ENCODE assay signal across 19 cellular contexts in genomic region chr15:85754993-85755392, GRCh38. TPM values are rescaled to one million over a fixed set of nuclear protein-coding genes. Genes with fewer than 3 reads are reported as not detected.
DNase-seq lines count a peak whose midpoint lies in the region; ATAC-seq and TF ChIP-seq lines count a peak whose summit lies in the region.
"Had no signal": no experiment of that assay in that cellular context is flagged by ENCODE, and none has a peak within 500 bp of the region (broad histone marks: within the 10 kb centered on the region; RNA-seq: fewer than 3 reads in every experiment).

No MANE protein-coding gene starts in this region.

- ATAC-seq in HG03571 (IDR thresholded peaks at IDR 0.05; ENCODE audit: unreplicated experiment), result no peak
- ATAC-seq: A549, foreskin keratinocyte had no signal

- H3K4me1 ChIP-seq in endodermal cell (ENCODE audit: control insufficient read depth, insufficient read depth, low read length), result no peaks in the 10 kb centered on the region
- peaks cover 51% of the 10 kb centered on the region for H3K4me1 ChIP-seq in suprapubic skin
- H3K4me1 ChIP-seq: A549 had no signal

- H3K4me3 Mint-ChIP-seq in endodermal cell, result no peak overlapping the region
- H3K4me3 Mint-ChIP-seq: activated naive CD4-positive, alpha-beta T cell treated with anti-CD3 and anti-CD28 coated beads, Interleukin-2, amount 10 ng/mL, durations not matched to agents 7 days and 5 days; CD8-positive, alpha-beta memory T cell had no signal

- H3K4me3 ChIP-seq in endodermal cell (ENCODE audit: low read length), result no peak overlapping the region
- no peak overlapping the region for H3K4me3 ChIP-seq in suprapubic skin
- H3K4me3 ChIP-seq: A549 had no signal

- peaks cover 21% of the 10 kb centered on the region for H3K36me3 Mint-ChIP-seq in endodermal cell (ENCODE audit: low read depth)

- 84 to 96% methylated on average over 4 to 7 of the region's 7 CpGs for WGBS in endodermal cell (ENCODE audit: insufficient coverage in 1 of 2, insufficient read length in 1 of 2), 2 experiments
- 47% methylated on average over 7 of the region's 7 CpGs for WGBS in suprapubic skin

- H3K9me3 ChIP-seq in endodermal cell (ENCODE audit: control insufficient read depth, low read length), result no peaks in the 10 kb centered on the region
- no peaks in the 10 kb centered on the region for H3K9me3 ChIP-seq in suprapubic skin
- H3K9me3 ChIP-seq: A549 had no signal

- H3K36me3 ChIP-seq in endodermal cell (ENCODE audit: control insufficient read depth, insufficient read depth, low read length) (peaks cover 11% of the 10 kb centered on the region), suprapubic skin (peaks cover 6% of the 10 kb centered on the region)

- no peak for TF ChIP-seq POLR2A in suprapubic skin (IDR thresholded peaks at IDR 0.05)

- no peak overlapping the region for H3K27ac ChIP-seq in endodermal cell (ENCODE audit: low read depth, low read length)
- no peak overlapping the region for H3K27ac ChIP-seq in suprapubic skin
- H3K27ac ChIP-seq: A549, foreskin keratinocyte had no signal

- no peak overlapping the region for H3K27ac Mint-ChIP-seq in endodermal cell
- H3K27ac Mint-ChIP-seq: activated naive CD4-positive, alpha-beta T cell treated with anti-CD3 and anti-CD28 coated beads, Interleukin-2, amount 10 ng/mL, durations not matched to agents 7 days and 5 days had no signal

- DNase-seq in activated effector memory CD4-positive, alpha-beta T cell treated with anti-CD3 and anti-CD28 coated beads, Interleukin-2, amount 50 U/mL, for 16 hours, result peak; percentile 37
- no peak for DNase-seq in activated effector memory CD4-positive, alpha-beta T cell treated with Interleukin-2 at 50 U/mL for 16 hours
- peak; percentile 47 for DNase-seq in endodermal cell
- peak; percentile 43 for DNase-seq in mesenteric fat pad (ENCODE audit: low spot score)
- DNase-seq in suprapubic skin (ENCODE audit: low spot score in 2 of 2), result peak; percentile 52 to 62
- DNase-seq in 8988T, result no peak
- DNase-seq in NCI-H524 (lab: John Stamatoyannopoulos, UW), result no peak
- DNase-seq: activated CD4-positive, alpha-beta T cell treated with anti-CD3 and anti-CD28 coated beads for 1 hour; activated naive CD4-positive, alpha-beta T cell treated with anti-CD3 and anti-CD28 coated beads, Interleukin-2, amount 10 ng/mL, durations not matched to agents 7 days and 5 days; CD8-positive, alpha-beta memory T cell; effector CD8-positive, alpha-beta T cell; EL; foreskin keratinocyte; NCI-H187; NCI-H774; occipital lobe; T-helper 1 cell had no signal

- H3K27me3 ChIP-seq in endodermal cell (ENCODE audit: control insufficient read depth, insufficient read depth, low read length, poor library complexity, severe bottlenecking) (no peaks in the 10 kb centered on the region), suprapubic skin (no peaks in the 10 kb centered on the region)
- H3K27me3 ChIP-seq: foreskin keratinocyte had no signal

- peaks cover 15% of the 10 kb centered on the region for H3K4me1 Mint-ChIP-seq in endodermal cell

- H3K9ac ChIP-seq in endodermal cell (ENCODE audit: extremely low read depth, low read length, poor library complexity, severe bottlenecking), result no peak overlapping the region

- TF ChIP-seq CTCF in endodermal cell (conservative IDR thresholded peaks at IDR 0.05) (no peak), suprapubic skin (IDR thresholded peaks at IDR 0.05) (no peak)

- H3K9me3 Mint-ChIP-seq in endodermal cell, result no peaks in the 10 kb centered on the region
- H3K9me3 Mint-ChIP-seq: activated naive CD4-positive, alpha-beta T cell treated with anti-CD3 and anti-CD28 coated beads, Interleukin-2, amount 10 ng/mL, durations not matched to agents 7 days and 5 days; CD8-positive, alpha-beta memory T cell had no signal

- no peaks in the 10 kb centered on the region for H3K27me3 Mint-ChIP-seq in endodermal cell (ENCODE audit: insufficient read depth)
- H3K27me3 Mint-ChIP-seq: activated naive CD4-positive, alpha-beta T cell treated with anti-CD3 and anti-CD28 coated beads, Interleukin-2, amount 10 ng/mL, durations not matched to agents 7 days and 5 days; CD8-positive, alpha-beta memory T cell had no signal

- TF ChIP-seq EP300 in suprapubic skin (IDR thresholded peaks at IDR 0.05), result no peak

RNA-seq across cellular contexts. Expression of gene KLHL25, which starts 39.7 kb away (rescaled TPM):
- total RNA-seq in endodermal cell (10 to 100 TPM; 13.3 TPM), mesenteric fat pad (30.0 TPM), suprapubic skin (10 to 100 TPM; 14.4 to 24.8 (median 18.5) TPM)
- polyA plus RNA-seq in endodermal cell (2013, experiment 1 of 2), result 20.3 TPM
- 19.7 TPM for polyA plus RNA-seq in endodermal cell (2013, experiment 2 of 2)

Comparison
In these comparisons a context has a peak if more than half of its experiments do, and no peak if none do; other contexts are left out.
1. DNase-seq: peak in activated effector memory CD4-positive, alpha-beta T cell treated with anti-CD3 and anti-CD28 coated beads, Interleukin-2, amount 50 U/mL, for 16 hours (single experiment), endodermal cell (single experiment), mesenteric fat pad (single experiment) and suprapubic skin (2 of 2); none in activated effector memory CD4-positive, alpha-beta T cell treated with Interleukin-2 at 50 U/mL for 16 hours (single experiment), 8988T (single experiment) and NCI-H524 (0 of 2).